In the genomic region with DNA sequence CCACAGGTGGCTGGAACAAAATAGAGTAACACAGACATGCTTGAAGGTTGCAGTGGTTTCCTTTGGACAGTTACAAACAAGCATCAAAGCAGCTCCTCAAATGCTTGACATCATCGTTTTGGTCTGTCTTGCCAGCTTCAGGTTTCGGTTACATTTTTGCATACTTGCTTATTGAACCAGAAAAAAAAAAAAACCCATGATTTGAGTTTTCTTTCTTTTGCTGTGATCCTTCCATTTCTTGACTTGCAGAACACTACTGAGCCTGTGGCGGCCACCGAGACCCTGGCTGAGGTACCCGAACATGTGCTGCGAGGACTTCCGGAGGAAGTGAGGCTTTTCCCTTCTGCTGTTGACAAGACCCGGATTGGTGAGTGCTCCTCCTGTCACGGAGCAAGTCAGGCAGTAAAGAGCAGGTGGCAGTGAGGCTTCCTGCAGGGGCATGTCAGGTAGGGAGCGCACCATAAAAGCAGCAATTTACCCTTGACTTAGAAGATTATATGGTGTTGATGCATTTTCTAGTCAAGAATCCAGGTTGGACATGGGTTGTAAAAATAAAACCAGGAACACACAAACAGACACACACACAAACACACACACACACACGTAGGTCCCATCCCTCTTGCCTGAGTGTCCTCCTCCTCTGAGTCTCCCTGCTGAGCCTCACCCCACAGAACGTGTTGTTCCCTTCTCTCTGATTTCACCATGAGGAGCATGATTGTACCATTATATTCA, we compare ENCODE assay signal across 8 cellular contexts. TPM values are rescaled to one million over a fixed set of nuclear protein-coding genes. Genes with fewer than 3 reads are reported as not detected.
DNase-seq lines count a peak whose midpoint lies in the region; ATAC-seq lines count a peak whose summit lies in the region.

No MANE protein-coding gene starts in this region.

- H3K23ac ChIP-seq in mesenchymal stem cell (ENCODE audit: low read length in 2 of 2): no peak overlapping the region

- H3K36me3 Mint-ChIP-seq in stimulated activated naive B cell treated with anti-CD40 and anti-IgM and Interleukin-4, amounts not matched to agents 10 μg/mL and 1 μg/mL and 100 μg/mL, for 72 hours: peaks cover 13 to 52% of the 10 kb centered on the region in 2 donors

- no peaks in the 10 kb centered on the region for H3K9me3 ChIP-seq in mesenchymal stem cell (ENCODE audit: control insufficient read depth, low read length)

- H3K36me3 ChIP-seq in mesenchymal stem cell (ENCODE audit: control insufficient read depth in 1 of 2, insufficient read depth in 2 of 2, low read depth in 1 of 2, low read length in 2 of 2): peaks cover 0 to 12% of the 10 kb centered on the region in 2 experiments

- H4K8ac ChIP-seq in mesenchymal stem cell (ENCODE audit: low read length): no peak overlapping the region

- ATAC-seq in GM18517 (IDR thresholded peaks at IDR 0.05; ENCODE audit: unreplicated experiment): peak; percentile 94
- ATAC-seq in HG02798 (IDR thresholded peaks at IDR 0.05; ENCODE audit: poor library complexity, unreplicated experiment): peak; percentile 93
- ATAC-seq in stimulated activated naive B cell treated with anti-CD40 and anti-IgM and Interleukin-4, amounts not matched to agents 10 μg/mL and 1 μg/mL and 100 μg/mL, for 72 hours (replicated peaks): peak; percentile 95 to 97

- H4K91ac ChIP-seq in mesenchymal stem cell (ENCODE audit: low read length): no peak overlapping the region

- no peaks in the 10 kb centered on the region for H3K27me3 Mint-ChIP-seq in stimulated activated naive B cell treated with anti-CD40 and anti-IgM and Interleukin-4, amounts not matched to agents 10 μg/mL and 1 μg/mL and 100 μg/mL, for 72 hours

- H2AFZ ChIP-seq in mesenchymal stem cell (ENCODE audit: low read depth, low read length): no peak overlapping the region

- no peak overlapping the region for H3K18ac ChIP-seq in mesenchymal stem cell (ENCODE audit: low read depth in 1 of 2, low read length in 2 of 2)

- peak overlapping the region; percentile 36 for H3K27ac ChIP-seq in mesenchymal stem cell (ENCODE audit: low read length, poor library complexity, severe bottlenecking)

- H3K27me3 ChIP-seq in mesenchymal stem cell (ENCODE audit: control insufficient read depth in 1 of 2, insufficient read depth in 1 of 2, low read length in 2 of 2): no peaks in the 10 kb centered on the region

- DNase-seq in NK-92 treated with Interleukin-12 subunit alpha and Interleukin-12 subunit beta, amount 100 ng/mL, for 24 hours (lab: John Stamatoyannopoulos, UW): peak; percentile 74
- DNase-seq in activated gamma-delta T cell treated with Interleukin-2 at 50 U/mL for 16 hours (peak; percentile 79), mesenchymal stem cell (no peak), 8988T (no peak), NCI-H524 treated with DMSO at 0.1 percent for 48 hours (lab: John Stamatoyannopoulos, UW) (no peak)
- peak; percentile 90 for DNase-seq in stimulated activated naive B cell treated with anti-CD40 and anti-IgM and Interleukin-4, amounts not matched to agents 10 μg/mL and 1 μg/mL and 100 μg/mL, for 72 hours

- H3K27ac Mint-ChIP-seq in stimulated activated naive B cell treated with anti-CD40 and anti-IgM and Interleukin-4, amounts not matched to agents 10 μg/mL and 1 μg/mL and 100 μg/mL, for 72 hours: peak overlapping the region; percentile 97

- H3K9me3 Mint-ChIP-seq in stimulated activated naive B cell treated with anti-CD40 and anti-IgM and Interleukin-4, amounts not matched to agents 10 μg/mL and 1 μg/mL and 100 μg/mL, for 72 hours: no peaks in the 10 kb centered on the region

- H2AK5ac ChIP-seq in mesenchymal stem cell (ENCODE audit: low read length, severe bottlenecking): peak overlapping the region; percentile 34

- H3K4me3 ChIP-seq in mesenchymal stem cell (ENCODE audit: insufficient read depth in 1 of 2, low read depth in 1 of 2, low read length in 2 of 2): no peak overlapping the region

- peaks cover 12% of the 10 kb centered on the region for H3K4me1 ChIP-seq in mesenchymal stem cell (ENCODE audit: control insufficient read depth, insufficient read depth, low read depth, low read length)

- peak overlapping the region; percentile 84 to 87 for H3K4me3 Mint-ChIP-seq in stimulated activated naive B cell treated with anti-CD40 and anti-IgM and Interleukin-4, amounts not matched to agents 10 μg/mL and 1 μg/mL and 100 μg/mL, for 72 hours

- no peak overlapping the region for H3K14ac ChIP-seq in mesenchymal stem cell (ENCODE audit: low read length in 2 of 2)

- peaks cover 51 to 91% of the 10 kb centered on the region in 2 donors for H3K4me1 Mint-ChIP-seq in stimulated activated naive B cell treated with anti-CD40 and anti-IgM and Interleukin-4, amounts not matched to agents 10 μg/mL and 1 μg/mL and 100 μg/mL, for 72 hours

- no peak overlapping the region for H2BK15ac ChIP-seq in mesenchymal stem cell (ENCODE audit: low read depth, poor library complexity, severe bottlenecking)

- peaks cover 12% of the 10 kb centered on the region for H3K79me1 ChIP-seq in mesenchymal stem cell (replicated peaks; ENCODE audit: low read length, poor library complexity, severe bottlenecking)

- no peak overlapping the region for H3K9ac ChIP-seq in mesenchymal stem cell (ENCODE audit: low read length)

- H2BK120ac ChIP-seq in mesenchymal stem cell (ENCODE audit: low read depth, low read length): no peak overlapping the region

- H3K4me2 ChIP-seq in mesenchymal stem cell (ENCODE audit: low read length, poor library complexity, severe bottlenecking): peak overlapping the region; percentile 20

- no peak overlapping the region for H2BK5ac ChIP-seq in mesenchymal stem cell (ENCODE audit: low read depth, low read length, poor library complexity, severe bottlenecking)

- no peak overlapping the region for H2BK12ac ChIP-seq in mesenchymal stem cell (ENCODE audit: low read length in 2 of 2)

- WGBS in mesenchymal stem cell: 90% methylated on average over 10 of the region's 12 CpGs

- H3K4ac ChIP-seq in mesenchymal stem cell (ENCODE audit: low read depth in 1 of 2, low read length in 2 of 2): no peak overlapping the region

RNA-seq across cellular contexts. Expression of a gene that starts 30.9 kb away (rescaled TPM):
- polyA plus RNA-seq in mesenchymal stem cell (2013, experiment 1 of 2): 15.2 TPM
- 14.8 TPM for polyA plus RNA-seq in mesenchymal stem cell (2013, experiment 2 of 2)

Comparison
In these comparisons a context has a peak if more than half of its experiments do, and no peak if none do; other contexts are left out.
1. DNase-seq: peak in NK-92 treated with Interleukin-12 subunit alpha and Interleukin-12 subunit beta, amount 100 ng/mL, for 24 hours (single experiment), activated gamma-delta T cell treated with Interleukin-2 at 50 U/mL for 16 hours (single experiment) and stimulated activated naive B cell treated with anti-CD40 and anti-IgM and Interleukin-4, amounts not matched to agents 10 μg/mL and 1 μg/mL and 100 μg/mL, for 72 hours (single experiment); none in mesenchymal stem cell (single experiment), 8988T (single experiment) and NCI-H524 treated with DMSO at 0.1 percent for 48 hours (single experiment).
2. Peak in every context shown above with its lines, with median percentiles within 50 percentile points of each other: ATAC-seq.